ENCODE assay signal across 9 cellular contexts in the genomic region with DNA sequence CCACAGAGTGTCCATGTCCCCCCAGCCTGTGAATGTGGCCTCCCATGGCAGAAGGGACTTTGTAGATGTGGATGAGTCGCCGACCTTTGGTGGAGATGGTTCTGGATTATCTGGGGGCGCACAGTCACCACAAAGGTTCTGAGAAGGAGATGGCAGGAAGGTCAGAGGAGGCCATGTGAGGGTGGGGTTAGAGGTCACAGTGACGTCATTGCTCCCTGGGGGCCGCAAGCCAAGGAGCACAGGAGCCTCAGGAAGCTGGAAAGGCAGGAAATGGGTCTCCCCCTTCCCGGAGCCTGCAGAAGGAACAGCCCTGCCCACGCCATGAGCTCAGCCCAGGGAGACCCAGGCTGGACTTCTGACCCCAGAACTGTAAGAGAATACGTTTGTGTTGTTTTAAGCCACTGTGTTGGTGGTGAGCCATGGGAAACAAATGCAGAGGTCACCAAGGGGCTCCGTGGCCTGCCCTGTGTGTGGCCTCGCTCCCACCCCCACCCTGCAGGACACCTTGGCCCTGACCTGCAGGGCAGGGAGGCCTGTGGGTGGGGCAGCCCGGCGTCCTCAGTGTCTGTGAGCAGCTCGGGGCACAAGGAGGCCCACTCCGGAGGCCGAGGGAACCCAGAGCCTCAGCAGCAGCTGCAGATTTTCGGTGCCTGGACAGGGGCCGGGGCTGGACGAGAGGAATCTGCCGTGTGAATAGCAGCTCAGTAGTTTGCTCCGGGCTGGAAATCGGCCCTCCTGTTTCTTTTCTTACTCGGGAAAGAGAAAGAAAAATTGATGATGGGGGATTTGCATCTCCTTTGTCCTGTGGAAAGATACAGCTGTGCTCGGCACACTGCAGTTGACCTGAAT. TPM values are rescaled to one million over a fixed set of nuclear protein-coding genes. Genes with fewer than 3 reads are reported as not detected.
DNase-seq lines count a peak whose midpoint lies in the region; ATAC-seq and TF ChIP-seq lines count a peak whose summit lies in the region.
"Had no signal": no experiment of that assay in that cellular context is flagged by ENCODE, and none has a peak within 500 bp of the region (broad histone marks: within the 10 kb centered on the region; RNA-seq: fewer than 3 reads in every experiment).

No MANE protein-coding gene starts in this region.

- H2BK12ac ChIP-seq in H9 (ENCODE audit: insufficient read length, low read depth, low read length), result no peak overlapping the region

- no peak overlapping the region for H2AK5ac ChIP-seq in H9 (ENCODE audit: insufficient read length, low read length)

- H3K23ac ChIP-seq in H9 (ENCODE audit: insufficient read length, low read depth, low read length), result no peak overlapping the region

- no peaks in the 10 kb centered on the region for H3K23me2 ChIP-seq in H9 (ENCODE audit: insufficient read length, low read depth, low read length, poor library complexity, severe bottlenecking)

- TF ChIP-seq CTCF in H9 (conservative IDR thresholded peaks at IDR 0.05), result no peak
- no peak for TF ChIP-seq CTCF in gastrocnemius medialis (IDR thresholded peaks at IDR 0.05 in 4 of 5, conservative IDR thresholded peaks at IDR 0.05 in 1 of 5)

- DNase-seq in H9, result no peak
- DNase-seq in activated T-helper 2 cell treated with anti-CD3 and anti-CD28 coated beads, Interferon-gamma antibody, Interleukin-2, Interleukin-4, amounts not matched to agents 10 μg/mL and 5 μg/mL and 100 μg/mL, durations not matched to agents 14 hours and 24 hours and 36 hours (ENCODE audit: low spot score), result no peak
- peak; percentile 72 for DNase-seq in left cardiac atrium
- no peak for DNase-seq in gastrocnemius medialis
- DNase-seq in NCI-H446 treated with DMSO at 0.1 percent for 48 hours (lab: John Stamatoyannopoulos, UW), result no peak
- no peak for DNase-seq in NCI-H1436 (lab: John Stamatoyannopoulos, UW)
- no peak for DNase-seq in pons (ENCODE audit: low spot score)

- no peak overlapping the region for H3K4me3 ChIP-seq in gastrocnemius medialis
- H3K4me3 ChIP-seq: SK-N-MC had no signal

- no peak overlapping the region for H2BK5ac ChIP-seq in H9 (ENCODE audit: insufficient read length, low read length)

- H4K20me1 ChIP-seq in H9 (ENCODE audit: control insufficient read depth, insufficient read depth, insufficient read length), result no peaks in the 10 kb centered on the region

- no peak overlapping the region for H2BK120ac ChIP-seq in H9 (ENCODE audit: low read depth, low read length, poor library complexity, severe bottlenecking)

- H3K9me3 ChIP-seq in H9 (ENCODE audit: control insufficient read depth, low read depth, low read length), result no peaks in the 10 kb centered on the region
- no peaks in the 10 kb centered on the region for H3K9me3 ChIP-seq in gastrocnemius medialis

- no peak for TF ChIP-seq POLR2A in gastrocnemius medialis (IDR thresholded peaks at IDR 0.05)

- H3K4me1 Mint-ChIP-seq in H9, result peaks cover 7 to 12% of the 10 kb centered on the region in 2 experiments
- H3K4me1 Mint-ChIP-seq in activated T-helper 2 cell treated with anti-CD3 and anti-CD28 coated beads, Interferon-gamma antibody, Interleukin-2, Interleukin-4, amounts not matched to agents 10 μg/mL and 5 μg/mL and 100 μg/mL, durations not matched to agents 14 hours and 24 hours and 36 hours (ENCODE audit: low read depth), result peaks cover 35% of the 10 kb centered on the region

- H3K56ac ChIP-seq in H9 (ENCODE audit: insufficient read length, low read depth, low read length), result no peak overlapping the region

- no peak overlapping the region; the same call in 1 of the 2 replicates for H3K14ac ChIP-seq in H9 (ENCODE audit: insufficient read depth, low read length)

- no peak overlapping the region for H3K4me2 ChIP-seq in H9 (ENCODE audit: insufficient read depth, insufficient read length, low read length)

- peak overlapping the region in 1 of 2 experiments; percentile 34; a peak in 1 of 5 replicates for H3K4me3 Mint-ChIP-seq in H9
- peak overlapping the region; percentile 63 for H3K4me3 Mint-ChIP-seq in activated T-helper 2 cell treated with anti-CD3 and anti-CD28 coated beads, Interferon-gamma antibody, Interleukin-2, Interleukin-4, amounts not matched to agents 10 μg/mL and 5 μg/mL and 100 μg/mL, durations not matched to agents 14 hours and 24 hours and 36 hours (ENCODE audit: low read depth)

- H4K91ac ChIP-seq in H9 (ENCODE audit: insufficient read length, low read depth, low read length), result no peak overlapping the region

- intact Hi-C loops in activated T-helper 2 cell treated with anti-CD3 and anti-CD28 coated beads, Interferon-gamma antibody, Interleukin-2, Interleukin-4, amounts not matched to agents 10 μg/mL and 5 μg/mL and 100 μg/mL, durations not matched to agents 14 hours and 24 hours and 36 hours (cut with micrococcal nuclease), result loop anchor here (2.0 to 5.0 kb wide), 3 partner anchors 40 to 86 kb away; partner anchors contain the start of gene CERK
- intact Hi-C loops in left cardiac atrium (cut with DNase I), result no loop called here
- intact Hi-C loops in gastrocnemius medialis (cut with DNase I; ENCODE audit: low total_unique reads), result no loop called here

- no peak overlapping the region for H2BK20ac ChIP-seq in H9 (ENCODE audit: low read depth, low read length, poor library complexity, severe bottlenecking)

- no peak overlapping the region for H4K5ac ChIP-seq in H9 (ENCODE audit: insufficient read length, low read depth, low read length)

- no peaks in the 10 kb centered on the region for H3K79me2 ChIP-seq in H9 (ENCODE audit: insufficient read depth, low read length)

- H2AFZ ChIP-seq in H9 (ENCODE audit: low read length), result no peak overlapping the region

- H3T11ph ChIP-seq in H9 (ENCODE audit: low read length), result no peak overlapping the region

- no peak overlapping the region for H3K18ac ChIP-seq in H9 (ENCODE audit: insufficient read length, low read depth, low read length)

- in situ Hi-C loops in gastrocnemius medialis (cut with MboI; ENCODE audit: low sequenced_read_pairs in 4 of 4), result no loop called here

- H3K36me3 ChIP-seq in gastrocnemius medialis, result no peaks in the 10 kb centered on the region

- ATAC-seq in left cardiac atrium (peak; percentile 17 to 27), gastrocnemius medialis (no peak)
- no peak for ATAC-seq in activated CD4-positive, CD25-positive, alpha-beta regulatory T cell treated with anti-CD3 and anti-CD28 coated beads, Interleukin-2, amount 50 U/mL, for 24 hours

- H3K27me3 ChIP-seq in H9 (ENCODE audit: insufficient read depth, low read length) (no peaks in the 10 kb centered on the region), gastrocnemius medialis (no peaks in the 10 kb centered on the region)

- no peak overlapping the region for H2BK15ac ChIP-seq in H9 (ENCODE audit: low read depth, low read length)

- WGBS in H9 (ENCODE audit: extremely low coverage, insufficient read length, low lambda C conversion rate), result no CpG with 5 or more reads among the region's 23 CpGs

- H3K4me1 ChIP-seq in H9 (ENCODE audit: insufficient read depth, low read length) (no peaks in the 10 kb centered on the region), gastrocnemius medialis (peaks cover 45 to 53% of the 10 kb centered on the region in 2 donors)

- H3K27ac ChIP-seq in H9 (ENCODE audit: insufficient read length, low read depth, low read length), result no peak overlapping the region
- peak overlapping the region; percentile 11 to 98 (median 88) for H3K27ac ChIP-seq in gastrocnemius medialis
- H3K27ac ChIP-seq: SK-N-MC had no signal

- H3K9ac ChIP-seq in H9 (ENCODE audit: extremely low read depth, insufficient read length, low read length), result no peak overlapping the region

- no peak overlapping the region for H4K8ac ChIP-seq in H9 (replicated peaks; ENCODE audit: insufficient read length, low read depth, low read length)

- H3K27ac Mint-ChIP-seq in H9, result peak overlapping the region in 2 of 3 experiments; percentile 46 to 67; a peak in 4 of 7 replicates
- H3K27ac Mint-ChIP-seq in activated T-helper 2 cell treated with anti-CD3 and anti-CD28 coated beads, Interferon-gamma antibody, Interleukin-2, Interleukin-4, amounts not matched to agents 10 μg/mL and 5 μg/mL and 100 μg/mL, durations not matched to agents 14 hours and 24 hours and 36 hours, result peak overlapping the region; percentile 90

- H3K9me3 Mint-ChIP-seq in H9, result no peaks in the 10 kb centered on the region
- H3K9me3 Mint-ChIP-seq in activated T-helper 2 cell treated with anti-CD3 and anti-CD28 coated beads, Interferon-gamma antibody, Interleukin-2, Interleukin-4, amounts not matched to agents 10 μg/mL and 5 μg/mL and 100 μg/mL, durations not matched to agents 14 hours and 24 hours and 36 hours, result no peaks in the 10 kb centered on the region

- no peaks in the 10 kb centered on the region for H3K36me3 Mint-ChIP-seq in H9 (ENCODE audit: insufficient read depth in 1 of 3, low read depth in 3 of 3)
- peaks cover 21% of the 10 kb centered on the region for H3K36me3 Mint-ChIP-seq in activated T-helper 2 cell treated with anti-CD3 and anti-CD28 coated beads, Interferon-gamma antibody, Interleukin-2, Interleukin-4, amounts not matched to agents 10 μg/mL and 5 μg/mL and 100 μg/mL, durations not matched to agents 14 hours and 24 hours and 36 hours (ENCODE audit: low read depth)

- H3K27me3 Mint-ChIP-seq in H9 (ENCODE audit: low read depth), result no peaks in the 10 kb centered on the region
- H3K27me3 Mint-ChIP-seq in activated T-helper 2 cell treated with anti-CD3 and anti-CD28 coated beads, Interferon-gamma antibody, Interleukin-2, Interleukin-4, amounts not matched to agents 10 μg/mL and 5 μg/mL and 100 μg/mL, durations not matched to agents 14 hours and 24 hours and 36 hours (ENCODE audit: low read depth), result no peaks in the 10 kb centered on the region

- no peaks in the 10 kb centered on the region for H3K79me1 ChIP-seq in H9 (ENCODE audit: insufficient read depth, low read depth, low read length, poor library complexity, severe bottlenecking)

- no peak overlapping the region for H3K4ac ChIP-seq in H9 (ENCODE audit: low read depth, low read length)

RNA-seq across cellular contexts. Expression of gene GRAMD4, which starts 32.1 kb away (rescaled TPM):
- 19.8 and 20.4 TPM in 2 replicates for total RNA-seq in H9 (2021)
- 90.8 and 91.6 TPM in 2 replicates for total RNA-seq in activated T-helper 2 cell treated with anti-CD3 and anti-CD28 coated beads, Interferon-gamma antibody, Interleukin-2, Interleukin-4, amounts not matched to agents 10 μg/mL and 5 μg/mL and 100 μg/mL, durations not matched to agents 14 hours and 24 hours and 36 hours
- total RNA-seq in left cardiac atrium, result 10 to 100 TPM; 58.5 to 95.4 TPM
- total RNA-seq in gastrocnemius medialis, result 100 to 1,000 TPM in 1 of 4 donors, 10 to 100 TPM in 3; 16.7 to 106 (median 53.3) TPM

Comparison
In these comparisons a context has a peak if more than half of its experiments do, and no peak if none do; other contexts are left out.
1. ATAC-seq: peak in left cardiac atrium (2 of 2); none in gastrocnemius medialis (0 of 2) and activated CD4-positive, CD25-positive, alpha-beta regulatory T cell treated with anti-CD3 and anti-CD28 coated beads, Interleukin-2, amount 50 U/mL, for 24 hours (0 of 2).